In genomic region chr22:47135338-47135737, GRCh38 we compare ENCODE assay signal across 24 cellular contexts.
DNase-seq lines count a peak whose midpoint lies in the region; ATAC-seq, FAIRE-seq and TF ChIP-seq lines count a peak whose summit lies in the region.
"Had no signal": no experiment of that assay in that cellular context is flagged by ENCODE, and none has a peak within 500 bp of the region (broad histone marks: within the 10 kb centered on the region; RNA-seq: fewer than 3 reads in every experiment).

No MANE protein-coding gene starts in this region.

- FAIRE-seq in small intestine (lab: Jason Lieb, UNC), result no peak
- FAIRE-seq: A549, D721Med, GM12878 had no signal

- intact Hi-C loops in Right ventricle myocardium inferior (cut with DNase I) (no loop called here), cardiac septum (cut with DNase I) (no loop called here)

- ATAC-seq in Right ventricle myocardium inferior, result no peak
- ATAC-seq in WTC11, result no peak
- ATAC-seq in stimulated activated naive B cell treated with anti-CD40 and anti-IgM and Interleukin-4, amounts not matched to agents 10 μg/mL and 1 μg/mL and 100 μg/mL, for 72 hours (replicated peaks), result no peak
- ATAC-seq: A549, GM12878, GM23338 had no signal

- H3K27me3 Mint-ChIP-seq in WTC11 (ENCODE audit: low read depth) (no peaks in the 10 kb centered on the region), neural crest cell (ENCODE audit: low read depth) (no peaks in the 10 kb centered on the region)
- no peaks in the 10 kb centered on the region for H3K27me3 Mint-ChIP-seq in stimulated activated naive B cell treated with anti-CD40 and anti-IgM and Interleukin-4, amounts not matched to agents 10 μg/mL and 1 μg/mL and 100 μg/mL, for 72 hours
- H3K27me3 Mint-ChIP-seq: CD4-positive, alpha-beta T cell; CD8-positive, alpha-beta memory T cell had no signal

- TF ChIP-seq CTCF in WTC11 (IDR thresholded peaks at IDR 0.05) (no peak), neural crest cell (conservative IDR thresholded peaks at IDR 0.05) (no peak)

- H3K4me3 ChIP-seq in small intestine (ENCODE audit: low read depth in 1 of 2, low read length in 2 of 2), result no peak overlapping the region
- H3K4me3 ChIP-seq: A549; BLaER1 treated with 17β-estradiol and CSF1 and Interleukin-3, amounts not matched to agents 10 nM and 100 nM; GM12878; GM23338; HAP-1 had no signal

- H3K27ac ChIP-seq in small intestine (ENCODE audit: low read depth in 1 of 2, low read length in 1 of 2), result no peak overlapping the region
- H3K27ac ChIP-seq: A549; BLaER1 treated with 17β-estradiol and CSF1 and Interleukin-3, amounts not matched to agents 10 nM and 100 nM had no signal

- no peaks in the 10 kb centered on the region for H3K36me3 ChIP-seq in small intestine (ENCODE audit: control insufficient read depth in 2 of 2, insufficient read depth in 2 of 2, low read length in 2 of 2)
- H3K36me3 ChIP-seq: BE2C, HAP-1 had no signal

- POLR2A ChIA-PET in WTC11 (lab: Charles Lee), result no interaction called here

- H3K36me3 Mint-ChIP-seq in WTC11, result no peaks in the 10 kb centered on the region
- H3K36me3 Mint-ChIP-seq in neural crest cell (ENCODE audit: low read depth), result no peaks in the 10 kb centered on the region
- H3K36me3 Mint-ChIP-seq in stimulated activated naive B cell treated with anti-CD40 and anti-IgM and Interleukin-4, amounts not matched to agents 10 μg/mL and 1 μg/mL and 100 μg/mL, for 72 hours, result peaks cover 28 to 53% of the 10 kb centered on the region in 2 donors

- peak overlapping the region; percentile 88 for H3K27ac Mint-ChIP-seq in WTC11
- peak overlapping the region; percentile 96 for H3K27ac Mint-ChIP-seq in neural crest cell (ENCODE audit: unreplicated experiment)
- H3K27ac Mint-ChIP-seq in stimulated activated naive B cell treated with anti-CD40 and anti-IgM and Interleukin-4, amounts not matched to agents 10 μg/mL and 1 μg/mL and 100 μg/mL, for 72 hours, result peak overlapping the region; percentile 93
- H3K27ac Mint-ChIP-seq: CD4-positive, alpha-beta T cell had no signal

- CTCF ChIA-PET in WTC11 (lab: Charles Lee), result no interaction called here

- peaks cover 0 to 2% of the 10 kb centered on the region in 2 donors for H3K4me1 ChIP-seq in small intestine (ENCODE audit: control insufficient read depth in 2 of 2, insufficient read depth in 1 of 2, low read depth in 1 of 2, low read length in 1 of 2)
- H3K4me1 ChIP-seq: A549, HAP-1 had no signal

- H3K4me1 Mint-ChIP-seq in WTC11, result no peaks in the 10 kb centered on the region
- peaks cover 6% of the 10 kb centered on the region for H3K4me1 Mint-ChIP-seq in neural crest cell
- H3K4me1 Mint-ChIP-seq in stimulated activated naive B cell treated with anti-CD40 and anti-IgM and Interleukin-4, amounts not matched to agents 10 μg/mL and 1 μg/mL and 100 μg/mL, for 72 hours, result peaks cover 0 to 7% of the 10 kb centered on the region in 2 donors
- H3K4me1 Mint-ChIP-seq: CD14-positive monocyte, GM23338 had no signal

- H3K9me3 ChIP-seq in small intestine (ENCODE audit: control insufficient read depth, low read depth), result no peaks in the 10 kb centered on the region
- H3K9me3 ChIP-seq: A549; BE2C; BLaER1 treated with 17β-estradiol and CSF1 and Interleukin-3, amounts not matched to agents 10 nM and 100 nM; HAP-1 had no signal

- DNase-seq in Right ventricle myocardium inferior (ENCODE audit: missing footprints) (peak; percentile 52), cardiac septum (ENCODE audit: low spot score) (no peak), WTC11 (ENCODE audit: low spot score) (no peak), neural crest cell (ENCODE audit: low read depth, low spot score) (no peak), SHP77 treated with DMSO at 0.1 percent for 48 hours (lab: John Stamatoyannopoulos, UW) (no peak), small intestine (no peak)
- DNase-seq in stimulated activated naive B cell treated with anti-CD40 and anti-IgM and Interleukin-4, amounts not matched to agents 10 μg/mL and 1 μg/mL and 100 μg/mL, for 72 hours, result no peak
- DNase-seq: 8988T; ACHN; AML-193; BE2C; CD4-positive, alpha-beta T cell; CD8-positive, alpha-beta memory T cell; DMS 273 treated with DMSO at 0.1 percent for 48 hours; DMS79; EL; GDM1 had no signal

- no peaks in the 10 kb centered on the region for H3K9me3 Mint-ChIP-seq in WTC11
- no peaks in the 10 kb centered on the region for H3K9me3 Mint-ChIP-seq in neural crest cell
- no peaks in the 10 kb centered on the region for H3K9me3 Mint-ChIP-seq in stimulated activated naive B cell treated with anti-CD40 and anti-IgM and Interleukin-4, amounts not matched to agents 10 μg/mL and 1 μg/mL and 100 μg/mL, for 72 hours
- H3K9me3 Mint-ChIP-seq: CD14-positive monocyte; CD4-positive, alpha-beta T cell; CD8-positive, alpha-beta memory T cell; GM23338 had no signal

- WGBS in small intestine, 3 donors, result 84 to 90% (median 85%) methylated on average over 8 of the region's 8 CpGs

- no peak overlapping the region for H3K4me3 Mint-ChIP-seq in WTC11
- no peak overlapping the region for H3K4me3 Mint-ChIP-seq in neural crest cell
- peak overlapping the region in 1 of 2 donors; percentile 25 for H3K4me3 Mint-ChIP-seq in stimulated activated naive B cell treated with anti-CD40 and anti-IgM and Interleukin-4, amounts not matched to agents 10 μg/mL and 1 μg/mL and 100 μg/mL, for 72 hours
- H3K4me3 Mint-ChIP-seq: CD4-positive, alpha-beta T cell; CD8-positive, alpha-beta memory T cell; GM23338 had no signal

- no peaks in the 10 kb centered on the region for H3K27me3 ChIP-seq in small intestine (ENCODE audit: control insufficient read depth in 2 of 2, insufficient read depth in 2 of 2, low read length in 2 of 2)
- H3K27me3 ChIP-seq: BE2C; BLaER1 treated with 17β-estradiol and CSF1 and Interleukin-3, amounts not matched to agents 10 nM and 100 nM had no signal

TF ChIP-seq in WTC11, 78 proteins besides CTCF, POLR2A, EP300 and RAD21:
- no peak for TF ChIP-seq GRHL2 (CRISPR knock-in tag; IDR thresholded peaks at IDR 0.05; ENCODE audit: insufficient replicate concordance, severe bottlenecking)
- TF ChIP-seq ERG (CRISPR knock-in tag; IDR thresholded peaks at IDR 0.05), result no peak
- TF ChIP-seq CREM (CRISPR knock-in tag; IDR thresholded peaks at IDR 0.05), result no peak
- no peak for TF ChIP-seq NR3C1 (CRISPR knock-in tag; conservative IDR thresholded peaks at IDR 0.05; ENCODE audit: low read depth)
- TF ChIP-seq E2F1 (CRISPR knock-in tag; IDR thresholded peaks at IDR 0.05), result no peak
- TF ChIP-seq ATF6 (CRISPR knock-in tag; IDR thresholded peaks at IDR 0.05), result no peak
